ENCODE assay signal across 8 cellular contexts in genomic region chr12:40107803-40108620, GRCh38. TPM values are rescaled to one million over a fixed set of nuclear protein-coding genes. Genes with fewer than 3 reads are reported as not detected.
DNase-seq lines count a peak whose midpoint lies in the region; ATAC-seq, FAIRE-seq and TF ChIP-seq lines count a peak whose summit lies in the region.

No MANE protein-coding gene starts in this region.

- peaks cover 6% of the 10 kb centered on the region for H4K20me1 ChIP-seq in hepatocyte (ENCODE audit: insufficient read depth, poor library complexity, severe bottlenecking)

- no peaks in the 10 kb centered on the region for H3K9me2 ChIP-seq in hepatocyte (replicated peaks; ENCODE audit: insufficient read depth)

- H3K27me3 Mint-ChIP-seq in naive B cell, result peaks cover 0 to 7% (median 4%) of the 10 kb centered on the region in 3 donors

- H3K9me3 ChIP-seq in hepatocyte (ENCODE audit: low read depth), result no peaks in the 10 kb centered on the region

- no peak for FAIRE-seq in frontal cortex (lab: Jason Lieb, UNC)

- TF ChIP-seq CTCF in C4-2B (conservative IDR thresholded peaks at IDR 0.05), result peak; percentile 40
- TF ChIP-seq CTCF in LNCAP (IDR thresholded peaks at IDR 0.05), result peak; percentile 33
- TF ChIP-seq CTCF in hepatocyte (IDR thresholded peaks at IDR 0.05; ENCODE audit: poor library complexity), result no peak

- H3K79me2 ChIP-seq in hepatocyte, result peaks cover 21% of the 10 kb centered on the region

- H3K4me1 Mint-ChIP-seq in naive B cell, result peaks cover 13 to 28% (median 26%) of the 10 kb centered on the region in 3 donors

- DNase-seq in activated T-helper 9 cell treated with anti-CD3 and anti-CD28 coated beads, Interleukin-2, amount 50 U/mL, for 16 hours (ENCODE audit: low read depth), result peak; percentile 29
- DNase-seq in naive B cell (no peak), frontal cortex (ENCODE audit: low spot score in 2 of 2) (no peak), NCI-H524 (lab: John Stamatoyannopoulos, UW) (no peak), hepatocyte (ENCODE audit: low spot score) (no peak)

- no peaks in the 10 kb centered on the region for H3K9me3 Mint-ChIP-seq in naive B cell

- H3K27ac ChIP-seq in C4-2B (no peak overlapping the region), hepatocyte (no peak overlapping the region)

- peak overlapping the region in 2 of 6 donors; percentile 8 to 39 for H3K27ac Mint-ChIP-seq in naive B cell

- peaks cover 15% of the 10 kb centered on the region for H3K4me1 ChIP-seq in hepatocyte (ENCODE audit: insufficient read depth)

- no peak overlapping the region for H3K4me3 ChIP-seq in hepatocyte

- H3K36me3 Mint-ChIP-seq in naive B cell, result no peaks in the 10 kb centered on the region

- ATAC-seq in naive B cell (ENCODE audit: low read depth in 2 of 2) (no peak), HG02884 (IDR thresholded peaks at IDR 0.05; ENCODE audit: unreplicated experiment) (no peak)

- H3K4me2 ChIP-seq in hepatocyte, result no peak overlapping the region

- WGBS in hepatocyte (ENCODE audit: low lambda C conversion rate, missing lambda C conversion rate), result 90% methylated on average over 29 of the region's 29 CpGs

- no peak overlapping the region for H2AFZ ChIP-seq in hepatocyte

- H3K4me3 Mint-ChIP-seq in naive B cell, result peak overlapping the region; percentile 12 to 94 (median 89)

- H3K36me3 ChIP-seq in hepatocyte (replicated peaks; ENCODE audit: insufficient read depth, low read depth), result no peaks in the 10 kb centered on the region

- no peaks in the 10 kb centered on the region for H3K27me3 ChIP-seq in hepatocyte

RNA-seq across cellular contexts. Expression of gene SLC2A13, which starts 2.1 kb away (rescaled TPM):
- 1 to 10 TPM in 4 of 6 donors, under 1 TPM in 1, not detected in 1; 0.72 to 2.2 (median 1.9) TPM for polyA plus RNA-seq in naive B cell (ENCODE audit: low read depth in 6 of 6)
- total RNA-seq in frontal cortex, result 98.6 TPM
- 20.0 and 21.1 TPM in 2 replicates for total RNA-seq in hepatocyte
- polyA plus RNA-seq in hepatocyte, result 8.4 and 12.1 TPM in 2 replicates
